Comparison of ENCODE assay signal across 10 cellular contexts in genomic region chr6:167832497-167833395, GRCh38. TPM values are rescaled to one million over a fixed set of nuclear protein-coding genes. Genes with fewer than 3 reads are reported as not detected.
DNase-seq lines count a peak whose midpoint lies in the region; ATAC-seq and TF ChIP-seq lines count a peak whose summit lies in the region.
"Had no signal": no experiment of that assay in that cellular context is flagged by ENCODE, and none has a peak within 500 bp of the region (broad histone marks: within the 10 kb centered on the region; RNA-seq: fewer than 3 reads in every experiment).

No MANE protein-coding gene starts in this region.

- peaks cover 25% of the 10 kb centered on the region; the same call in 1 of the 2 replicates for H3K79me2 ChIP-seq in OCI-LY7 (ENCODE audit: insufficient read depth, low read depth, low read length)

- peaks cover 43% of the 10 kb centered on the region for H3K27me3 Mint-ChIP-seq in activated CD4-positive, alpha-beta memory T cell treated with anti-CD3 and anti-CD28 coated beads for 36 hours

- H3K9me3 ChIP-seq in mucosa of descending colon (no peaks in the 10 kb centered on the region), OCI-LY7 (ENCODE audit: low read length) (no peaks in the 10 kb centered on the region)

- ATAC-seq in GM18907 (IDR thresholded peaks at IDR 0.05; ENCODE audit: unreplicated experiment): peak; percentile 60
- peak; percentile 36 for ATAC-seq in HG02642 (IDR thresholded peaks at IDR 0.05; ENCODE audit: poor library complexity, unreplicated experiment)
- peak; percentile 46 for ATAC-seq in mucosa of descending colon

- peak overlapping the region; percentile 18 for H3K4me3 Mint-ChIP-seq in activated CD4-positive, alpha-beta memory T cell treated with anti-CD3 and anti-CD28 coated beads for 36 hours

- H3K36me3 Mint-ChIP-seq in activated CD4-positive, alpha-beta memory T cell treated with anti-CD3 and anti-CD28 coated beads for 36 hours: no peaks in the 10 kb centered on the region

- DNase-seq in activated CD4-positive, alpha-beta memory T cell treated with anti-CD3 and anti-CD28 coated beads for 36 hours: no peak
- DNase-seq in mucosa of descending colon (no peak), NCI-H2196 (lab: John Stamatoyannopoulos, UW; ENCODE audit: unreplicated experiment) (no peak), OCI-LY7 (ENCODE audit: low spot score) (no peak), substantia nigra (lab: John Stamatoyannopoulos, UW) (no peak), islet precursor cell (no peak)
- DNase-seq: activated gamma-delta T cell treated with Interleukin-2 at 50 U/mL for 16 hours, NCI-H69 had no signal

- no peaks in the 10 kb centered on the region for H3K9me3 Mint-ChIP-seq in activated CD4-positive, alpha-beta memory T cell treated with anti-CD3 and anti-CD28 coated beads for 36 hours

- H3K4me1 ChIP-seq in mucosa of descending colon (ENCODE audit: low read depth): peaks cover 26% of the 10 kb centered on the region
- peaks cover 24% of the 10 kb centered on the region for H3K4me1 ChIP-seq in OCI-LY7 (ENCODE audit: insufficient read depth, low read length, poor library complexity, severe bottlenecking)

- POLR2A ChIA-PET in activated CD4-positive, alpha-beta memory T cell treated with anti-CD3 and anti-CD28 coated beads for 36 hours (lab: Charles Lee): interaction anchor here (0.9 to 1.8 kb wide), 2 partner anchors 23 kb away, joined by 3 to 4 read pairs; no protein-coding TSS in a partner anchor
- POLR2A ChIA-PET in OCI-LY7 (lab: Charles Lee): no interaction called here

- peaks cover 42% of the 10 kb centered on the region for H4K20me1 ChIP-seq in OCI-LY7 (ENCODE audit: insufficient read depth, low read length)

- TF ChIP-seq CTCF in mucosa of descending colon (IDR thresholded peaks at IDR 0.05) (no peak), OCI-LY7 (conservative IDR thresholded peaks at IDR 0.05; ENCODE audit: low read length) (no peak)

- H3K27ac Mint-ChIP-seq in activated CD4-positive, alpha-beta memory T cell treated with anti-CD3 and anti-CD28 coated beads for 36 hours: peak overlapping the region; percentile 25

- no peaks in the 10 kb centered on the region for H3K9me2 ChIP-seq in OCI-LY7 (ENCODE audit: insufficient read depth, low read length)

- H3K4me1 Mint-ChIP-seq in activated CD4-positive, alpha-beta memory T cell treated with anti-CD3 and anti-CD28 coated beads for 36 hours (ENCODE audit: low read depth): peaks cover 50% of the 10 kb centered on the region

- intact Hi-C loops in activated CD4-positive, alpha-beta memory T cell treated with anti-CD3 and anti-CD28 coated beads for 36 hours (cut with micrococcal nuclease): loop anchor here (1.0 to 5.0 kb wide), 2 partner anchors 25 to 65 kb away; no protein-coding TSS in a partner anchor
- intact Hi-C loops in mucosa of descending colon (cut with DNase I, micrococcal nuclease) (no loop called here), OCI-LY7 (cut with micrococcal nuclease; ENCODE audit: unreplicated experiment) (no loop called here)

- no peaks in the 10 kb centered on the region for H3K36me3 ChIP-seq in mucosa of descending colon (ENCODE audit: low read depth)
- H3K36me3 ChIP-seq in OCI-LY7 (ENCODE audit: insufficient read depth, low read length): no peaks in the 10 kb centered on the region

- BruUV-seq in OCI-LY7 (replicated peaks; lab: Mats Ljungman, UMichigan): no TSS peak

- no peak overlapping the region for H3K4me2 ChIP-seq in OCI-LY7 (ENCODE audit: low read length)

- no peak overlapping the region for H2AFZ ChIP-seq in OCI-LY7 (ENCODE audit: low read length)

- H3K27ac ChIP-seq in OCI-LY7 (ENCODE audit: low read depth, low read length, poor library complexity, severe bottlenecking): no peak overlapping the region
- H3K27ac ChIP-seq in substantia nigra (ENCODE audit: low read depth, low read length, poor library complexity, severe bottlenecking): no peak overlapping the region

- CTCF ChIA-PET in activated CD4-positive, alpha-beta memory T cell treated with anti-CD3 and anti-CD28 coated beads for 36 hours (lab: Charles Lee): no interaction called here
- CTCF ChIA-PET in OCI-LY7 (lab: Charles Lee; ENCODE audit: unreplicated experiment): no interaction called here

- H3K4me3 ChIP-seq in mucosa of descending colon (no peak overlapping the region), OCI-LY7 (ENCODE audit: low read depth, low read length, poor library complexity, severe bottlenecking) (no peak overlapping the region)

RNA-seq across cellular contexts. Expression of gene AFDN, which starts 6.0 kb away (rescaled TPM):
- total RNA-seq in activated CD4-positive, alpha-beta memory T cell treated with anti-CD3 and anti-CD28 coated beads for 36 hours: 10 to 100 TPM; 39.0 to 39.3 TPM
- total RNA-seq in mucosa of descending colon (100 to 1,000 TPM; 168 to 231 (median 208) TPM), OCI-LY7 (2022) (68.8 and 71.6 TPM in 2 replicates)
- 43.6 and 62.2 TPM in 2 replicates for total RNA-seq in OCI-LY7 (2014; rRNA removed; shearing (Covaris generic))
